ENCODE assay signal across 26 cellular contexts in genomic region chr5:83219077-83219476, GRCh38.
"Had no signal": no experiment of that assay in that cellular context is flagged by ENCODE, and none has a peak within 500 bp of the region (broad histone marks: within the 10 kb centered on the region; RNA-seq: fewer than 3 reads in every experiment).

No MANE protein-coding gene starts in this region.

- H3K27ac Mint-ChIP-seq: dendritic cell treated with granulocyte-macrophage colony-stimulating factor and Interleukin-4, amounts not matched to agents 40 ng/mL and 50 ng/mL, for 4 days; effector memory CD8-positive, alpha-beta T cell; endodermal cell; mesothelial cell of epicardium; naive B cell had no signal

- H3K4me3 Mint-ChIP-seq: dendritic cell treated with granulocyte-macrophage colony-stimulating factor and Interleukin-4, amounts not matched to agents 40 ng/mL and 50 ng/mL, for 4 days; effector memory CD8-positive, alpha-beta T cell; endodermal cell; mesothelial cell of epicardium; naive B cell had no signal

- ATAC-seq: effector memory CD8-positive, alpha-beta T cell; esophagus mucosa; gastrocnemius medialis; heart right ventricle; left cardiac atrium; left lung; left ventricle myocardium superior; lower lobe of right lung; mucosa of descending colon had no signal

- DNase-seq: colonic mucosa; cortex of kidney; effector CD8-positive, alpha-beta T cell; effector memory CD8-positive, alpha-beta T cell; endodermal cell; erythroblast; esophagus squamous epithelium; foreskin melanocyte; gastrocnemius medialis; glutamatergic neuron; head of caudate nucleus; heart right ventricle; hippocampal formation; left cardiac atrium; left lung; left ventricle myocardium superior; lower lobe of right lung; mesenchymal stem cell; mucosa of descending colon; naive B cell had no signal

- H3K9me3 Mint-ChIP-seq: dendritic cell treated with granulocyte-macrophage colony-stimulating factor and Interleukin-4, amounts not matched to agents 40 ng/mL and 50 ng/mL, for 4 days; effector memory CD8-positive, alpha-beta T cell; endodermal cell; naive B cell had no signal

- H3K27me3 ChIP-seq: colonic mucosa, esophagus squamous epithelium, gastrocnemius medialis, heart right ventricle, left lung had no signal

- H3K36me3 ChIP-seq: colonic mucosa, esophagus squamous epithelium, gastrocnemius medialis, heart right ventricle, left lung, lower lobe of right lung had no signal

- H3K27ac ChIP-seq: colonic mucosa, epithelial cell of prostate, esophagus squamous epithelium, gastrocnemius medialis, heart right ventricle, left lung, lower lobe of right lung had no signal

- H3K27me3 Mint-ChIP-seq: dendritic cell treated with granulocyte-macrophage colony-stimulating factor and Interleukin-4, amounts not matched to agents 40 ng/mL and 50 ng/mL, for 4 days; effector memory CD8-positive, alpha-beta T cell; naive B cell had no signal

- FAIRE-seq: islet of Langerhans, keratinocyte had no signal

- H3K4me1 Mint-ChIP-seq: naive B cell had no signal

- H3K4me1 ChIP-seq: colonic mucosa, esophagus squamous epithelium, gastrocnemius medialis, heart right ventricle, left lung, lower lobe of right lung had no signal

- H3K9me3 ChIP-seq: colonic mucosa, esophagus squamous epithelium, gastrocnemius medialis, heart right ventricle, left lung, lower lobe of right lung, mucosa of descending colon had no signal

- H3K4me3 ChIP-seq: colonic mucosa, esophagus squamous epithelium, gastrocnemius medialis, heart right ventricle, left lung, lower lobe of right lung, mucosa of descending colon had no signal

- H3K36me3 Mint-ChIP-seq: naive B cell had no signal
